In genomic region chr7:45001826-45002225, GRCh38 we compare ENCODE assay signal across 11 cellular contexts. TPM values are rescaled to one million over a fixed set of nuclear protein-coding genes. Genes with fewer than 3 reads are reported as not detected.
DNase-seq lines count a peak whose midpoint lies in the region; ATAC-seq and TF ChIP-seq lines count a peak whose summit lies in the region.
"Had no signal": no experiment of that assay in that cellular context is flagged by ENCODE, and none has a peak within 500 bp of the region (broad histone marks: within the 10 kb centered on the region; RNA-seq: fewer than 3 reads in every experiment).

No MANE protein-coding gene starts in this region.

- TF ChIP-seq EP300 in sigmoid colon (IDR thresholded peaks at IDR 0.05): no peak

- H3K9me2 ChIP-seq in GM23338 (ENCODE audit: insufficient read depth): no peaks in the 10 kb centered on the region

- TF ChIP-seq CTCF in GM23338 (conservative IDR thresholded peaks at IDR 0.05; ENCODE audit: low read depth in 2 of 2) (no peak), RWPE2 (IDR thresholded peaks at IDR 0.05; ENCODE audit: poor library complexity, severe bottlenecking) (no peak), epithelial cell of proximal tubule (conservative IDR thresholded peaks at IDR 0.05; ENCODE audit: low read depth, low read length) (no peak), sigmoid colon (IDR thresholded peaks at IDR 0.05) (no peak)

- intact Hi-C loops in sigmoid colon (cut with DNase I): loop anchor here (5.0 kb wide), 1 partner anchor 85 kb away; the partner anchor contains the start of gene NACAD

- H3K4me1 ChIP-seq in GM23338 (ENCODE audit: insufficient read depth) (peaks cover 13% of the 10 kb centered on the region), RWPE2 (ENCODE audit: insufficient read depth, poor library complexity, severe bottlenecking) (peaks cover 13% of the 10 kb centered on the region), sigmoid colon (peaks cover 0 to 25% (median 13%) of the 10 kb centered on the region in 4 donors)

- H3K4me3 Mint-ChIP-seq in GM23338: no peak overlapping the region

- DNase-seq in GM23338 (ENCODE audit: low spot score) (no peak), RWPE2 (ENCODE audit: low spot score) (no peak), epithelial cell of proximal tubule (ENCODE audit: low read depth) (no peak), sigmoid colon (peak; percentile 27), SK-N-DZ (ENCODE audit: low spot score) (no peak), D341Med (ENCODE audit: low spot score) (no peak), NCI-H2029 (lab: John Stamatoyannopoulos, UW) (no peak)
- DNase-seq: stimulated activated CD4-positive, alpha-beta T cell treated with anti-CD3 and anti-CD28 coated beads, Interleukin-2, amount 100 ng/mL, for 48 hours had no signal

- H3K4me3 ChIP-seq in GM23338: peak overlapping the region; percentile 70; the same call in 1 of the 2 replicates
- H3K4me3 ChIP-seq in RWPE2 (ENCODE audit: severe bottlenecking): no peak overlapping the region
- peak overlapping the region; percentile 73 for H3K4me3 ChIP-seq in epithelial cell of proximal tubule (ENCODE audit: low read depth, low read length)
- H3K4me3 ChIP-seq in sigmoid colon: no peak overlapping the region

- H2AFZ ChIP-seq in GM23338: no peak overlapping the region

- peaks cover 11% of the 10 kb centered on the region; the same call in 2 of the 3 replicates for H3K4me1 Mint-ChIP-seq in GM23338

- H3K27ac Mint-ChIP-seq in GM23338: no peak overlapping the region

- peaks cover 49% of the 10 kb centered on the region for H3K79me2 ChIP-seq in GM23338 (replicated peaks; ENCODE audit: insufficient read depth)

- peaks cover 12% of the 10 kb centered on the region for H3K27me3 Mint-ChIP-seq in GM23338 (ENCODE audit: insufficient read depth, low read depth, poor library complexity)

- peaks cover 8% of the 10 kb centered on the region; the same call in 1 of the 2 replicates for H3F3A ChIP-seq in GM23338 (replicated peaks; ENCODE audit: low read depth)

- WGBS in sigmoid colon, 2 donors: 44 to 51% methylated on average over 2 of the region's 2 CpGs

- H3K4me2 ChIP-seq in GM23338: peak overlapping the region; percentile 82

- ATAC-seq in GM23338 (no peak), RWPE2 (ENCODE audit: low read depth) (no peak), GM21825 (IDR thresholded peaks at IDR 0.05; ENCODE audit: unreplicated experiment) (no peak)

- H3K36me3 ChIP-seq in GM23338 (ENCODE audit: insufficient read depth): no peaks in the 10 kb centered on the region
- no peaks in the 10 kb centered on the region; the same call in 1 of the 2 replicates for H3K36me3 ChIP-seq in RWPE2 (ENCODE audit: low read depth)
- no peaks in the 10 kb centered on the region for H3K36me3 ChIP-seq in sigmoid colon

- H3K9me3 ChIP-seq in RWPE2 (ENCODE audit: severe bottlenecking) (no peaks in the 10 kb centered on the region), sigmoid colon (no peaks in the 10 kb centered on the region)
- H3K9me3 ChIP-seq: left lung had no signal

- H3K36me3 Mint-ChIP-seq in GM23338 (ENCODE audit: low read depth): peaks cover 5% of the 10 kb centered on the region; the same call in 1 of the 3 replicates

- H3K27me3 ChIP-seq in GM23338 (ENCODE audit: insufficient read depth) (no peaks in the 10 kb centered on the region), RWPE2 (ENCODE audit: insufficient read depth, poor library complexity, severe bottlenecking) (no peaks in the 10 kb centered on the region), sigmoid colon (no peaks in the 10 kb centered on the region)
- H3K27me3 ChIP-seq: left lung had no signal

- H3K9me3 Mint-ChIP-seq in GM23338: no peaks in the 10 kb centered on the region
- H3K9me3 Mint-ChIP-seq: H9 had no signal

- TF ChIP-seq POLR2A in sigmoid colon (IDR thresholded peaks at IDR 0.05): no peak

- no peak overlapping the region for H3K27ac ChIP-seq in GM23338 (ENCODE audit: low read depth)
- H3K27ac ChIP-seq in RWPE2 (ENCODE audit: poor library complexity, severe bottlenecking): peak overlapping the region; percentile 71
- peak overlapping the region in 3 of 4 donors; percentile 86 to 93 (median 90) for H3K27ac ChIP-seq in sigmoid colon

- peaks cover 12% of the 10 kb centered on the region for H4K20me1 ChIP-seq in GM23338 (replicated peaks; ENCODE audit: insufficient read depth)

TF ChIP-seq in GM23338, 12 proteins besides CTCF, POLR2A, EP300 and RAD21 (continues in another document):
- TF ChIP-seq EZH2 (IDR thresholded peaks at IDR 0.05; ENCODE audit: low read depth, unreplicated experiment): no peak
- TF ChIP-seq, protein P1, sequence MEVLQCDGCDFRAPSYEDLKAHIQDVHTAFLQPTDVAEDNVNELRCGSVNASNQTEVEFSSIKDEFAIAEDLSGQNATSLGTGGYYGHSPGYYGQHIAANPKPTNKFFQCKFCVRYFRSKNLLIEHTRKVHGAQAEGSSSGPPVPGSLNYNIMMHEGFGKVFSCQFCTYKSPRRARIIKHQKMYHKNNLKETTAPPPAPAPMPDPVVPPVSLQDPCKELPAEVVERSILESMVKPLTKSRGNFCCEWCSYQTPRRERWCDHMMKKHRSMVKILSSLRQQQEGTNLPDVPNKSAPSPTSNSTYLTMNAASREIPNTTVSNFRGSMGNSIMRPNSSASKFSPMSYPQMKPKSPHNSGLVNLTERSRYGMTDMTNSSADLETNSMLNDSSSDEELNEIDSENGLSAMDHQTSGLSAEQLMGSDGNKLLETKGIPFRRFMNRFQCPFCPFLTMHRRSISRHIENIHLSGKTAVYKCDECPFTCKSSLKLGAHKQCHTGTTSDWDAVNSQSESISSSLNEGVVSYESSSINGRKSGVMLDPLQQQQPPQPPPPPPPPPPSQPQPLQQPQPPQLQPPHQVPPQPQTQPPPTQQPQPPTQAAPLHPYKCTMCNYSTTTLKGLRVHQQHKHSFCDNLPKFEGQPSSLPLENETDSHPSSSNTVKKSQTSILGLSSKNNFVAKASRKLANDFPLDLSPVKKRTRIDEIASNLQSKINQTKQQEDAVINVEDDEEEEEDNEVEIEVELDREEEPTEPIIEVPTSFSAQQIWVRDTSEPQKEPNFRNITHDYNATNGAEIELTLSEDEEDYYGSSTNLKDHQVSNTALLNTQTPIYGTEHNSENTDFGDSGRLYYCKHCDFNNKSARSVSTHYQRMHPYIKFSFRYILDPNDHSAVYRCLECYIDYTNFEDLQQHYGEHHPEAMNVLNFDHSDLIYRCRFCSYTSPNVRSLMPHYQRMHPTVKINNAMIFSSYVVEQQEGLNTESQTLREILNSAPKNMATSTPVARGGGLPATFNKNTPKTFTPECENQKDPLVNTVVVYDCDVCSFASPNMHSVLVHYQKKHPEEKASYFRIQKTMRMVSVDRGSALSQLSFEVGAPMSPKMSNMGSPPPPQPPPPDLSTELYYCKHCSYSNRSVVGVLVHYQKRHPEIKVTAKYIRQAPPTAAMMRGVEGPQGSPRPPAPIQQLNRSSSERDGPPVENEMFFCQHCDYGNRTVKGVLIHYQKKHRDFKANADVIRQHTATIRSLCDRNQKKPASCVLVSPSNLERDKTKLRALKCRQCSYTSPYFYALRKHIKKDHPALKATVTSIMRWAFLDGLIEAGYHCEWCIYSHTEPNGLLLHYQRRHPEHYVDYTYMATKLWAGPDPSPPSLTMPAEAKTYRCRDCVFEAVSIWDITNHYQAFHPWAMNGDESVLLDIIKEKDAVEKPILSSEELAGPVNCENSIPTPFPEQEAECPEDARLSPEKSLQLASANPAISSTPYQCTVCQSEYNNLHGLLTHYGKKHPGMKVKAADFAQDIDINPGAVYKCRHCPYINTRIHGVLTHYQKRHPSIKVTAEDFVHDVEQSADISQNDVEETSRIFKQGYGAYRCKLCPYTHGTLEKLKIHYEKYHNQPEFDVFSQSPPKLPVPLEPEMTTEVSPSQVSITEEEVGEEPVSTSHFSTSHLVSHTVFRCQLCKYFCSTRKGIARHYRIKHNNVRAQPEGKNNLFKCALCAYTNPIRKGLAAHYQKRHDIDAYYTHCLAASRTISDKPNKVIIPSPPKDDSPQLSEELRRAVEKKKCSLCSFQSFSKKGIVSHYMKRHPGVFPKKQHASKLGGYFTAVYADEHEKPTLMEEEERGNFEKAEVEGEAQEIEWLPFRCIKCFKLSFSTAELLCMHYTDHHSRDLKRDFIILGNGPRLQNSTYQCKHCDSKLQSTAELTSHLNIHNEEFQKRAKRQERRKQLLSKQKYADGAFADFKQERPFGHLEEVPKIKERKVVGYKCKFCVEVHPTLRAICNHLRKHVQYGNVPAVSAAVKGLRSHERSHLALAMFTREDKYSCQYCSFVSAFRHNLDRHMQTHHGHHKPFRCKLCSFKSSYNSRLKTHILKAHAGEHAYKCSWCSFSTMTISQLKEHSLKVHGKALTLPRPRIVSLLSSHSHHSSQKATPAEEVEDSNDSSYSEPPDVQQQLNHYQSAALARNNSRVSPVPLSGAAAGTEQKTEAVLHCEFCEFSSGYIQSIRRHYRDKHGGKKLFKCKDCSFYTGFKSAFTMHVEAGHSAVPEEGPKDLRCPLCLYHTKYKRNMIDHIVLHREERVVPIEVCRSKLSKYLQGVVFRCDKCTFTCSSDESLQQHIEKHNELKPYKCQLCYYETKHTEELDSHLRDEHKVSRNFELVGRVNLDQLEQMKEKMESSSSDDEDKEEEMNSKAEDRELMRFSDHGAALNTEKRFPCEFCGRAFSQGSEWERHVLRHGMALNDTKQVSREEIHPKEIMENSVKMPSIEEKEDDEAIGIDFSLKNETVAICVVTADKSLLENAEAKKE (CRISPR knock-in tag; IDR thresholded peaks at IDR 0.05): no peak

RNA-seq across cellular contexts. Expression of gene CCM2, which starts 1.8 kb away (rescaled TPM):
- 37.0 and 40.1 TPM in 2 replicates for total RNA-seq in GM23338 (2014; rRNA removed; shearing (Covaris generic))
- polyA plus RNA-seq in GM23338 (2016; fragmentation: Nextera tagmentation; extraction: Ambion mirVana) (24.0 and 24.9 TPM in 2 replicates), sigmoid colon (10 to 100 TPM; 29.1 to 54.2 (median 29.4) TPM)
- total RNA-seq in epithelial cell of proximal tubule (49.2 and 60.1 TPM in 2 replicates), sigmoid colon (10 to 100 TPM; 28.1 to 40.7 (median 36.3) TPM)
- polyA plus RNA-seq in SK-N-DZ (2014; cell fraction: cytosol; rRNA removed): 31.1 and 38.3 TPM in 2 replicates
- 30.9 and 32.2 TPM in 2 replicates for polyA plus RNA-seq in SK-N-DZ (2014; cell fraction: nucleus; rRNA removed)

RNA-seq across cellular contexts. Expression of gene MYO1G, which starts 23.0 kb away (rescaled TPM):
- total RNA-seq in GM23338 (2014; rRNA removed; shearing (Covaris generic)): 0.08 and 0.10 TPM in 2 replicates
- polyA plus RNA-seq in GM23338 (2016; fragmentation: Nextera tagmentation; extraction: Ambion mirVana) (0.11 and 0.31 TPM in 2 replicates), sigmoid colon (10 to 100 TPM in 1 of 3 donors, 1 to 10 TPM in 2; 2.4 to 19.5 (median 2.8) TPM)
- total RNA-seq in epithelial cell of proximal tubule (under 0.01 TPM in 1 of 2 replicates, not detected in the other), sigmoid colon (1 to 10 TPM; 1.1 to 3.4 (median 1.1) TPM)
- polyA plus RNA-seq in SK-N-DZ (2014; cell fraction: cytosol; rRNA removed): 0.09 TPM in 1 of 2 replicates, not detected in the other
- 0.14 and 0.22 TPM in 2 replicates for polyA plus RNA-seq in SK-N-DZ (2014; cell fraction: nucleus; rRNA removed)

Comparison
In these comparisons a context has a peak if more than half of its experiments do, and no peak if none do; other contexts are left out.
1. H3K4me3 ChIP-seq: peak in GM23338 (single experiment) and epithelial cell of proximal tubule (single experiment); none in RWPE2 (single experiment) and sigmoid colon (0 of 4).